In genomic region chr22:30863161-30863833, GRCh38 we compare ENCODE assay signal across 17 cellular contexts.
DNase-seq lines count a peak whose midpoint lies in the region; ATAC-seq and TF ChIP-seq lines count a peak whose summit lies in the region.
"Had no signal": no experiment of that assay in that cellular context is flagged by ENCODE, and none has a peak within 500 bp of the region (broad histone marks: within the 10 kb centered on the region; RNA-seq: fewer than 3 reads in every experiment).

No MANE protein-coding gene starts in this region.

- no peaks in the 10 kb centered on the region for H3K36me3 Mint-ChIP-seq in activated naive CD8-positive, alpha-beta T cell treated with anti-CD3 and anti-CD28 coated beads, Interleukin-2, amount 10 ng/mL, durations not matched to agents 7 days and 5 days
- H3K36me3 Mint-ChIP-seq in activated naive CD8-positive, alpha-beta T cell treated with anti-CD3 and anti-CD28 coated beads, Interleukin-2, amount 50 U/mL, for 24 hours (ENCODE audit: low read depth): no peaks in the 10 kb centered on the region
- H3K36me3 Mint-ChIP-seq in neural crest cell (ENCODE audit: low read depth): no peaks in the 10 kb centered on the region
- H3K36me3 Mint-ChIP-seq in type B pancreatic cell: no peaks in the 10 kb centered on the region

- POLR2A ChIA-PET in activated naive CD8-positive, alpha-beta T cell treated with anti-CD3 and anti-CD28 coated beads, Interleukin-2, amount 10 ng/mL, durations not matched to agents 7 days and 5 days (lab: Charles Lee): no interaction called here

- H3K4me3 Mint-ChIP-seq in activated naive CD8-positive, alpha-beta T cell treated with anti-CD3 and anti-CD28 coated beads, Interleukin-2, amount 10 ng/mL, durations not matched to agents 7 days and 5 days: no peak overlapping the region
- no peak overlapping the region for H3K4me3 Mint-ChIP-seq in activated naive CD8-positive, alpha-beta T cell treated with anti-CD3 and anti-CD28 coated beads, Interleukin-2, amount 50 U/mL, for 24 hours
- H3K4me3 Mint-ChIP-seq in neural crest cell (no peak overlapping the region), type B pancreatic cell (no peak overlapping the region)
- H3K4me3 Mint-ChIP-seq: activated CD8-positive, alpha-beta T cell treated with anti-CD3 and anti-CD28 coated beads, Interleukin-2, amount 10 ng/mL, durations not matched to agents 7 days and 5 days had no signal

- no peaks in the 10 kb centered on the region for H3K4me1 Mint-ChIP-seq in activated naive CD8-positive, alpha-beta T cell treated with anti-CD3 and anti-CD28 coated beads, Interleukin-2, amount 10 ng/mL, durations not matched to agents 7 days and 5 days
- H3K4me1 Mint-ChIP-seq in activated naive CD8-positive, alpha-beta T cell treated with anti-CD3 and anti-CD28 coated beads, Interleukin-2, amount 50 U/mL, for 24 hours: no peaks in the 10 kb centered on the region
- H3K4me1 Mint-ChIP-seq in neural crest cell: no peaks in the 10 kb centered on the region
- H3K4me1 Mint-ChIP-seq in type B pancreatic cell (ENCODE audit: unreplicated experiment): peaks cover 4% of the 10 kb centered on the region

- intact Hi-C loops in dorsolateral prefrontal cortex (cut with DNase I): no loop called here
- intact Hi-C loops in lower lobe of right lung (cut with DNase I): no loop called here

- H3K27me3 ChIP-seq in dorsolateral prefrontal cortex (no peaks in the 10 kb centered on the region), lower lobe of right lung (ENCODE audit: low read depth) (no peaks in the 10 kb centered on the region)
- H3K27me3 ChIP-seq: neutrophil, tibial nerve had no signal

- no peaks in the 10 kb centered on the region for H3K4me1 ChIP-seq in lower lobe of right lung
- H3K4me1 ChIP-seq: tibial nerve had no signal

- H3K27me3 Mint-ChIP-seq in activated naive CD8-positive, alpha-beta T cell treated with anti-CD3 and anti-CD28 coated beads, Interleukin-2, amount 10 ng/mL, durations not matched to agents 7 days and 5 days: no peaks in the 10 kb centered on the region
- no peaks in the 10 kb centered on the region for H3K27me3 Mint-ChIP-seq in activated naive CD8-positive, alpha-beta T cell treated with anti-CD3 and anti-CD28 coated beads, Interleukin-2, amount 50 U/mL, for 24 hours
- H3K27me3 Mint-ChIP-seq in neural crest cell (ENCODE audit: low read depth) (no peaks in the 10 kb centered on the region), type B pancreatic cell (no peaks in the 10 kb centered on the region)

- TF ChIP-seq CTCF in dorsolateral prefrontal cortex (IDR thresholded peaks at IDR 0.05 in 54 of 56, conservative IDR thresholded peaks at IDR 0.05 in 2 of 56; ENCODE audit: low read depth in 1 of 56, partially characterized antibody in 56 of 56) (no peak), neural crest cell (conservative IDR thresholded peaks at IDR 0.05) (no peak), type B pancreatic cell (conservative IDR thresholded peaks at IDR 0.05) (no peak), lower lobe of right lung (IDR thresholded peaks at IDR 0.05) (no peak)

- TF ChIP-seq POLR2A in erythroblast (IDR thresholded peaks at IDR 0.05; ENCODE audit: low read length): no peak

- no peak for ATAC-seq in activated naive CD8-positive, alpha-beta T cell treated with anti-CD3 and anti-CD28 coated beads, Interleukin-2, amount 10 ng/mL, durations not matched to agents 7 days and 5 days (ENCODE audit: low read depth)
- no peak for ATAC-seq in activated naive CD8-positive, alpha-beta T cell treated with anti-CD3 and anti-CD28 coated beads, Interleukin-2, amount 50 U/mL, for 24 hours
- no peak for ATAC-seq in lower lobe of right lung
- ATAC-seq in HG03039 (IDR thresholded peaks at IDR 0.05; ENCODE audit: unreplicated experiment): no peak
- ATAC-seq: activated CD8-positive, alpha-beta T cell treated with anti-CD3 and anti-CD28 coated beads, Interleukin-2, amount 10 ng/mL, durations not matched to agents 7 days and 5 days had no signal

- no peaks in the 10 kb centered on the region for H3K9me3 ChIP-seq in lower lobe of right lung
- H3K9me3 ChIP-seq: neutrophil, tibial nerve had no signal

- H3K4me3 ChIP-seq in dorsolateral prefrontal cortex: no peak overlapping the region
- no peak overlapping the region for H3K4me3 ChIP-seq in lower lobe of right lung
- H3K4me3 ChIP-seq: tibial nerve had no signal

- H3K27ac Mint-ChIP-seq in activated naive CD8-positive, alpha-beta T cell treated with anti-CD3 and anti-CD28 coated beads, Interleukin-2, amount 10 ng/mL, durations not matched to agents 7 days and 5 days: no peak overlapping the region
- H3K27ac Mint-ChIP-seq in activated naive CD8-positive, alpha-beta T cell treated with anti-CD3 and anti-CD28 coated beads, Interleukin-2, amount 50 U/mL, for 24 hours: no peak overlapping the region
- H3K27ac Mint-ChIP-seq in neural crest cell (ENCODE audit: unreplicated experiment) (no peak overlapping the region), type B pancreatic cell (no peak overlapping the region)
- H3K27ac Mint-ChIP-seq: activated CD8-positive, alpha-beta T cell treated with anti-CD3 and anti-CD28 coated beads, Interleukin-2, amount 10 ng/mL, durations not matched to agents 7 days and 5 days had no signal

- no peaks in the 10 kb centered on the region for H3K9me3 Mint-ChIP-seq in activated naive CD8-positive, alpha-beta T cell treated with anti-CD3 and anti-CD28 coated beads, Interleukin-2, amount 10 ng/mL, durations not matched to agents 7 days and 5 days
- no peaks in the 10 kb centered on the region for H3K9me3 Mint-ChIP-seq in activated naive CD8-positive, alpha-beta T cell treated with anti-CD3 and anti-CD28 coated beads, Interleukin-2, amount 50 U/mL, for 24 hours
- H3K9me3 Mint-ChIP-seq in neural crest cell (no peaks in the 10 kb centered on the region), type B pancreatic cell (no peaks in the 10 kb centered on the region)

- peak; percentile 8 for DNase-seq in activated naive CD8-positive, alpha-beta T cell treated with anti-CD3 and anti-CD28 coated beads, Interleukin-2, amount 10 ng/mL, durations not matched to agents 7 days and 5 days
- DNase-seq in activated naive CD8-positive, alpha-beta T cell treated with anti-CD3 and anti-CD28 coated beads, Interleukin-2, amount 50 U/mL, for 24 hours: no peak
- DNase-seq in dorsolateral prefrontal cortex (peak in 8 of 10 donors; percentile 29 to 79 (median 66)), neural crest cell (ENCODE audit: low read depth, low spot score) (peak; percentile 0), type B pancreatic cell (ENCODE audit: extremely low spot score, unreplicated experiment) (peak; percentile 58), lower lobe of right lung (no peak), erythroblast (lab: John Stamatoyannopoulos, UW) (no peak)
- DNase-seq: ACHN; activated CD8-positive, alpha-beta T cell treated with anti-CD3 and anti-CD28 coated beads, Interleukin-2, amount 10 ng/mL, durations not matched to agents 7 days and 5 days; activated naive CD4-positive, alpha-beta T cell treated with anti-CD3 and anti-CD28 coated beads, Interleukin-2, amount 50 U/mL, for 16 hours; Calu3; NCI-H1048; stimulated activated CD4-positive, alpha-beta T cell treated with anti-CD3 and anti-CD28 coated beads, Interleukin-15, amount 100 ng/mL, for 24 hours had no signal

- no peaks in the 10 kb centered on the region for H3K36me3 ChIP-seq in lower lobe of right lung
- H3K36me3 ChIP-seq: neutrophil, tibial nerve had no signal

- peak overlapping the region in 8 of 59 donors; percentile 28 to 69 (median 50) for H3K27ac ChIP-seq in dorsolateral prefrontal cortex
- no peak overlapping the region for H3K27ac ChIP-seq in lower lobe of right lung
- H3K27ac ChIP-seq: neutrophil, RWPE1, tibial nerve had no signal

Comparison
In these comparisons a context has a peak if more than half of its experiments do, and no peak if none do; other contexts are left out.
1. DNase-seq: peak in activated naive CD8-positive, alpha-beta T cell treated with anti-CD3 and anti-CD28 coated beads, Interleukin-2, amount 10 ng/mL, durations not matched to agents 7 days and 5 days (single experiment), dorsolateral prefrontal cortex (8 of 10), neural crest cell (single experiment) and type B pancreatic cell (single experiment); none in activated naive CD8-positive, alpha-beta T cell treated with anti-CD3 and anti-CD28 coated beads, Interleukin-2, amount 50 U/mL, for 24 hours (single experiment), lower lobe of right lung (single experiment) and erythroblast (0 of 2).